ENCODE assay signal across 1 cellular context in the genomic region with DNA sequence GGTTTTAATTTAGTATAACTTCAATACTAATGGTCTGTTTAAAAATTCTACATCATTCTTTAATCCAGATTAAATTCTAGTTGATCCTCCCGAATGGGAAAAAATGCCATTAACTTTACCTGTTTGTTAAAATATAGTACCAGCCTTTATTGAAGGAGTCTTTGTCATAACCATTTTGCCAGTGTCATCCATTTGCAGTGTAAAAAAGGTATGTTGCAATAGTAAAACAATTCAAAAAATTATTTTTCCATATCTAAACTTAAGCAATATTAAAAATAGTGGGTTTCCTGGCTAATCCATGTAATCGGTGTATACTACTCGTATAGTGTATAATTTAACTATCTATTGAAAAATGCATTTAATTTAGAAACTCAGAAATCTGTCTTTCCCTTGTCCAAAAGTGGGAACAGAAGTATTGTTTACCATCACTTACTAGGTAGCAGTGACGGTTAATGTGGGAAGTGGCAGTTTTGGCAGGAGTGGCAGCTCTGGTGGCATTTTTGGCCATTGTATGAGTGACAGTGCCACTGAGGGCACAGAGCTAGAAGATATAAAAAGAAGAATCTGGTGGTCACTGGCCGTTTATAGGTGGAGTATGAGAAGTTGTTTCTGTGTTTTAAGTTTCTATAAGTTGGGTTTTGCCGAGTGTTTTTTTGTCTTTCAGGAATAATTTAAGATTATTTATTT.
TF ChIP-seq lines count a peak whose summit lies in the region.

No MANE protein-coding gene starts in this region.

TF ChIP-seq in WTC11, 78 proteins besides CTCF, POLR2A, EP300 and RAD21 (continued from another document):
- TF ChIP-seq, protein P1, sequence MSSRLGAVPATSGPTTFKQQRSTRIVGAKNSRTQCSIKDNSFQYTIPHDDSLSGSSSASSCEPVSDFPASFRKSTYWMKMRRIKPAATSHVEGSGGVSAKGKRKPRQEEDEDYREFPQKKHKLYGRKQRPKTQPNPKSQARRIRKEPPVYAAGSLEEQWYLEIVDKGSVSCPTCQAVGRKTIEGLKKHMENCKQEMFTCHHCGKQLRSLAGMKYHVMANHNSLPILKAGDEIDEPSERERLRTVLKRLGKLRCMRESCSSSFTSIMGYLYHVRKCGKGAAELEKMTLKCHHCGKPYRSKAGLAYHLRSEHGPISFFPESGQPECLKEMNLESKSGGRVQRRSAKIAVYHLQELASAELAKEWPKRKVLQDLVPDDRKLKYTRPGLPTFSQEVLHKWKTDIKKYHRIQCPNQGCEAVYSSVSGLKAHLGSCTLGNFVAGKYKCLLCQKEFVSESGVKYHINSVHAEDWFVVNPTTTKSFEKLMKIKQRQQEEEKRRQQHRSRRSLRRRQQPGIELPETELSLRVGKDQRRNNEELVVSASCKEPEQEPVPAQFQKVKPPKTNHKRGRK (CRISPR knock-in tag; IDR thresholded peaks at IDR 0.05; ENCODE audit: borderline replicate concordance): no peak
- TF ChIP-seq ZNF423 (CRISPR knock-in tag; IDR thresholded peaks at IDR 0.05) (no peak), KAT7 (CRISPR knock-in tag; IDR thresholded peaks at IDR 0.05; ENCODE audit: borderline replicate concordance) (no peak), FOXP1 (CRISPR knock-in tag; IDR thresholded peaks at IDR 0.05; ENCODE audit: borderline replicate concordance) (no peak)
- TF ChIP-seq, protein P2, sequence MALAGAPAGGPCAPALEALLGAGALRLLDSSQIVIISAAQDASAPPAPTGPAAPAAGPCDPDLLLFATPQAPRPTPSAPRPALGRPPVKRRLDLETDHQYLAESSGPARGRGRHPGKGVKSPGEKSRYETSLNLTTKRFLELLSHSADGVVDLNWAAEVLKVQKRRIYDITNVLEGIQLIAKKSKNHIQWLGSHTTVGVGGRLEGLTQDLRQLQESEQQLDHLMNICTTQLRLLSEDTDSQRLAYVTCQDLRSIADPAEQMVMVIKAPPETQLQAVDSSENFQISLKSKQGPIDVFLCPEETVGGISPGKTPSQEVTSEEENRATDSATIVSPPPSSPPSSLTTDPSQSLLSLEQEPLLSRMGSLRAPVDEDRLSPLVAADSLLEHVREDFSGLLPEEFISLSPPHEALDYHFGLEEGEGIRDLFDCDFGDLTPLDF (CRISPR knock-in tag; IDR thresholded peaks at IDR 0.05): no peak
- TF ChIP-seq, protein P3, sequence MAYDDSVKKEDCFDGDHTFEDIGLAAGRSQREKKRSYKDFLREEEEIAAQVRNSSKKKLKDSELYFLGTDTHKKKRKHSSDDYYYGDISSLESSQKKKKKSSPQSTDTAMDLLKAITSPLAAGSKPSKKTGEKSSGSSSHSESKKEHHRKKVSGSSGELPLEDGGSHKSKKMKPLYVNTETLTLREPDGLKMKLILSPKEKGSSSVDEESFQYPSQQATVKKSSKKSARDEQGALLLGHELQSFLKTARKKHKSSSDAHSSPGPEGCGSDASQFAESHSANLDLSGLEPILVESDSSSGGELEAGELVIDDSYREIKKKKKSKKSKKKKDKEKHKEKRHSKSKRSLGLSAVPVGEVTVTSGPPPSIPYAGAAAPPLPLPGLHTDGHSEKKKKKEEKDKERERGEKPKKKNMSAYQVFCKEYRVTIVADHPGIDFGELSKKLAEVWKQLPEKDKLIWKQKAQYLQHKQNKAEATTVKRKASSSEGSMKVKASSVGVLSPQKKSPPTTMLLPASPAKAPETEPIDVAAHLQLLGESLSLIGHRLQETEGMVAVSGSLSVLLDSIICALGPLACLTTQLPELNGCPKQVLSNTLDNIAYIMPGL (CRISPR knock-in tag; IDR thresholded peaks at IDR 0.05): no peak
- TF ChIP-seq, protein P4, sequence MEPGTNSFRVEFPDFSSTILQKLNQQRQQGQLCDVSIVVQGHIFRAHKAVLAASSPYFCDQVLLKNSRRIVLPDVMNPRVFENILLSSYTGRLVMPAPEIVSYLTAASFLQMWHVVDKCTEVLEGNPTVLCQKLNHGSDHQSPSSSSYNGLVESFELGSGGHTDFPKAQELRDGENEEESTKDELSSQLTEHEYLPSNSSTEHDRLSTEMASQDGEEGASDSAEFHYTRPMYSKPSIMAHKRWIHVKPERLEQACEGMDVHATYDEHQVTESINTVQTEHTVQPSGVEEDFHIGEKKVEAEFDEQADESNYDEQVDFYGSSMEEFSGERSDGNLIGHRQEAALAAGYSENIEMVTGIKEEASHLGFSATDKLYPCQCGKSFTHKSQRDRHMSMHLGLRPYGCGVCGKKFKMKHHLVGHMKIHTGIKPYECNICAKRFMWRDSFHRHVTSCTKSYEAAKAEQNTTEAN (CRISPR knock-in tag; IDR thresholded peaks at IDR 0.05): no peak
